Comparison of ENCODE assay signal across 27 cellular contexts in the genomic region with DNA sequence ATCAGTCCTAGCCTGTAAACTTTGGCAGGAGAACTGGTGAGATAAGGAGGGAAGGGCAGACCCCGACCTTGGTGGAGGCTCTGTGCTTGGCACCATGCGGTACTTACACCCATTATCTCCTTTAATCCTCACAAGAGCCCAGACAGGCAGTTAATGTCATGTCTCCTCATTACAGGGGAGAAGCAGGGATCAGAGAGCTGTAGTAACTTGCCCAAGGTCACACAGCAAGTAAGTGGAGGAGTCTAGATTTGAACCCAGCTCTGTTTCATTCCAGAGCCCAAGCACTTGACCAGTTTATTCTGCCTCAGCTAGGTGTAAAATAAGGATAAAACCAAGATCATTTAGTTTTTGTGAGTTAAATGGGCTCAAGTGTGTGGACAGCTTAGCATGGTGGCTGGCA. TPM values are rescaled to one million over a fixed set of nuclear protein-coding genes. Genes with fewer than 3 reads are reported as not detected.
"Had no signal": no experiment of that assay in that cellular context is flagged by ENCODE, and none has a peak within 500 bp of the region (broad histone marks: within the 10 kb centered on the region; RNA-seq: fewer than 3 reads in every experiment).

No MANE protein-coding gene starts in this region.

- H3K4me2 ChIP-seq: neural progenitor cell had no signal

- H3K4me3 ChIP-seq: coronary artery, esophagus squamous epithelium, mucosa of descending colon, neural progenitor cell, ovary, psoas muscle, skin epidermis, spleen, thoracic aorta, tibial nerve, upper lobe of left lung had no signal

- H3K27me3 ChIP-seq: neural progenitor cell, ovary, tibial nerve, upper lobe of left lung had no signal

- H2AFZ ChIP-seq: neural progenitor cell had no signal

- H3K9ac ChIP-seq: neural progenitor cell had no signal

- FAIRE-seq: endothelial cell of umbilical vein, kidney, urothelium cell line had no signal

- H3K4me1 ChIP-seq: psoas muscle, spleen, upper lobe of left lung had no signal

- H3K9me3 ChIP-seq: esophagus squamous epithelium, mucosa of descending colon, ovary, psoas muscle, spleen, thoracic aorta, tibial nerve, upper lobe of left lung had no signal

- DNase-seq: dermis blood vessel endothelial cell; effector memory CD4-positive, alpha-beta T cell; esophagus squamous epithelium; foreskin melanocyte; glutamatergic neuron; kidney; mesenchymal stem cell; mucosa of descending colon; naive B cell; nucleus accumbens; ovary; psoas muscle; right cardiac atrium; spleen; stimulated activated CD4-positive, alpha-beta T cell treated with anti-CD3 and anti-CD28 coated beads, Interleukin-4, amount 100 ng/mL, for 4 hours; upper lobe of left lung had no signal

- ATAC-seq: left lobe of liver; mucosa of descending colon; natural killer cell treated with Interleukin-12 subunit alpha and Interleukin-12 subunit beta and Interleukin-15 and Interleukin-18, amount 100 ng/mL, for 72 hours; stimulated activated memory B cell treated with anti-CD40 and anti-IgM and Interleukin-4, amounts not matched to agents 10 μg/mL and 1 μg/mL and 100 μg/mL, for 72 hours had no signal

- H3K36me3 ChIP-seq: esophagus squamous epithelium, neural progenitor cell, ovary, spleen, thoracic aorta, tibial nerve, upper lobe of left lung had no signal

- H3K27ac ChIP-seq: coronary artery, esophagus squamous epithelium, neural progenitor cell, ovary, psoas muscle, spleen, thoracic aorta, tibial nerve, upper lobe of left lung had no signal

RNA-seq across cellular contexts. Expression of a gene that starts 14.0 kb away (rescaled TPM):
- total RNA-seq: endothelial cell of umbilical vein, epithelial cell of proximal tubule, kidney, mucosa of descending colon, thoracic aorta had no signal
- polyA plus RNA-seq: endothelial cell of umbilical vein had no signal
